Comparison of ENCODE assay signal across 1 cellular context in the genomic region with DNA sequence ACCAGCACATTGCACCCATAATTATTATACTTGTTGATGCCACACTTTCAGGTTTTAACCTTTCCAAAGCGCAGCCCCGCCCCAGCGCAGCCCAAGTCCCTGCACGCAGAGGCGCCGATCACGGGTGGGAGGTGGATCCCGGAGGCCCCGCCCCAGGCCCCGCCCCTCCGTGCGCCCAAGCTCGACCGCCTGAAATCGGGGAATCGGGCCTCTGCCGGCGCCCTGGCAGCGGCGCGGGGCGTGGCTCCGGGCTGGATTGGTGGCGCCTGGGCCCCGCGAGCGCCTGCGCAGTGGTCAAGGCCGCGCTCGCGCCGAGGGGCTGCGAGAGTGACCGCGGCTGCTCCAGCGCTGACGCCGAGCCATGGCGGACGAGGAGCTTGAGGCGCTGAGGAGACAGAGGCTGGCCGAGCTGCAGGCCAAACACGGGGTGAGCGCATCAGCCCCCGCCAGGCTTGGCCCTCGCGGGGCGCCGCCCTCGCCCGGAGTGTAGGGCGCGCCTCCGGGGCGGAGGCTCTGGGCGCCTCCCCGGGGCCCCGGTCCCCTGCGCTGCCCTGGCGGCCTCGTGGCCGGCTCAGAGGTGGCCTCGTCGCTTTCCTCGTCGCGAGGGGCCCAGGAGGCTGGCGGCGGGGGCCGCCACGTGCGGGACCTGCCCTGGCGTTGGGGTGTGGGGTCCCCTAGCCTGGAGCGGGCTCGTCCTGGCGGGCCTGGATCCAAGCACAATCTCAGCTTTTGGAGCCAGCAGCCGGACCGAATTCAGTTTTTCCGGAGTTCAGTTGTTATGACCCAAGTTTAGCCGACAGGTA.
TF ChIP-seq lines count a peak whose summit lies in the region.

A gene with protein sequence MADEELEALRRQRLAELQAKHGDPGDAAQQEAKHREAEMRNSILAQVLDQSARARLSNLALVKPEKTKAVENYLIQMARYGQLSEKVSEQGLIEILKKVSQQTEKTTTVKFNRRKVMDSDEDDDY (plus strand): TSS at position 290 of the 803 bp plus-strand sequence. CDS start 72 bp downstream, at position 362.

TF ChIP-seq in HepG2, 621 proteins besides CTCF, POLR2A, EP300 and RAD21 (continued from another document):
- TF ChIP-seq, protein P1, sequence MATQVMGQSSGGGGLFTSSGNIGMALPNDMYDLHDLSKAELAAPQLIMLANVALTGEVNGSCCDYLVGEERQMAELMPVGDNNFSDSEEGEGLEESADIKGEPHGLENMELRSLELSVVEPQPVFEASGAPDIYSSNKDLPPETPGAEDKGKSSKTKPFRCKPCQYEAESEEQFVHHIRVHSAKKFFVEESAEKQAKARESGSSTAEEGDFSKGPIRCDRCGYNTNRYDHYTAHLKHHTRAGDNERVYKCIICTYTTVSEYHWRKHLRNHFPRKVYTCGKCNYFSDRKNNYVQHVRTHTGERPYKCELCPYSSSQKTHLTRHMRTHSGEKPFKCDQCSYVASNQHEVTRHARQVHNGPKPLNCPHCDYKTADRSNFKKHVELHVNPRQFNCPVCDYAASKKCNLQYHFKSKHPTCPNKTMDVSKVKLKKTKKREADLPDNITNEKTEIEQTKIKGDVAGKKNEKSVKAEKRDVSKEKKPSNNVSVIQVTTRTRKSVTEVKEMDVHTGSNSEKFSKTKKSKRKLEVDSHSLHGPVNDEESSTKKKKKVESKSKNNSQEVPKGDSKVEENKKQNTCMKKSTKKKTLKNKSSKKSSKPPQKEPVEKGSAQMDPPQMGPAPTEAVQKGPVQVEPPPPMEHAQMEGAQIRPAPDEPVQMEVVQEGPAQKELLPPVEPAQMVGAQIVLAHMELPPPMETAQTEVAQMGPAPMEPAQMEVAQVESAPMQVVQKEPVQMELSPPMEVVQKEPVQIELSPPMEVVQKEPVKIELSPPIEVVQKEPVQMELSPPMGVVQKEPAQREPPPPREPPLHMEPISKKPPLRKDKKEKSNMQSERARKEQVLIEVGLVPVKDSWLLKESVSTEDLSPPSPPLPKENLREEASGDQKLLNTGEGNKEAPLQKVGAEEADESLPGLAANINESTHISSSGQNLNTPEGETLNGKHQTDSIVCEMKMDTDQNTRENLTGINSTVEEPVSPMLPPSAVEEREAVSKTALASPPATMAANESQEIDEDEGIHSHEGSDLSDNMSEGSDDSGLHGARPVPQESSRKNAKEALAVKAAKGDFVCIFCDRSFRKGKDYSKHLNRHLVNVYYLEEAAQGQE (IDR thresholded peaks at IDR 0.05; ENCODE audit: borderline replicate concordance in 1 of 2, low read depth in 1 of 2, low read length in 2 of 2), result no peak
- TF ChIP-seq ZNF33A (CRISPR knock-in tag; IDR thresholded peaks at IDR 0.05; ENCODE audit: borderline replicate concordance) (no peak), HOXA7 (CRISPR knock-in tag; IDR thresholded peaks at IDR 0.05) (no peak), TCF7 (IDR thresholded peaks at IDR 0.05; ENCODE audit: low read depth) (no peak), ZSCAN9 (CRISPR knock-in tag; IDR thresholded peaks at IDR 0.05; ENCODE audit: borderline replicate concordance) (no peak)
